ENCODE assay signal across 27 cellular contexts in genomic region chr11:24516658-24517057, GRCh38. TPM values are rescaled to one million over a fixed set of nuclear protein-coding genes. Genes with fewer than 3 reads are reported as not detected.
"Had no signal": no experiment of that assay in that cellular context is flagged by ENCODE, and none has a peak within 500 bp of the region (broad histone marks: within the 10 kb centered on the region; RNA-seq: fewer than 3 reads in every experiment).

No MANE protein-coding gene starts in this region.

- H3K36me3 Mint-ChIP-seq: T-cell had no signal

- H3K4me3 ChIP-seq: MG63 had no signal

- ATAC-seq: HepG2, Panc1, T-cell had no signal

- H3K27ac Mint-ChIP-seq: T-cell had no signal

- H3K27me3 ChIP-seq: MG63 had no signal

- H3K4me3 Mint-ChIP-seq: T-cell had no signal

- H3K27me3 Mint-ChIP-seq: T-cell had no signal

- DNase-seq: IMR-90; Karpas-422; KG1; MG63; NCI-H1092; NCI-H1105 treated with DMSO at 0.1 percent for 48 hours; NCI-H1417 treated with DMSO at 0.1 percent for 48 hours; NCI-H146; NCI-H1694 treated with DMSO at 0.1 percent for 48 hours; NCI-H1930; NCI-H2081; NCI-H2171; NCI-H345; NCI-H446 treated with DMSO at 0.1 percent for 48 hours; NCI-H510A treated with DMSO at 0.1 percent for 48 hours; NCI-H526 treated with DMSO at 0.1 percent for 48 hours; NCI-H774; NK-92 treated with Interleukin-12 subunit alpha and Interleukin-12 subunit beta, amount 100 ng/mL, for 24 hours; OCI-M1; SHP77; SK-N-SH; SW 1271; T-cell had no signal

- H3K4me1 Mint-ChIP-seq: T-cell had no signal

- FAIRE-seq: HepG2 had no signal

- H3K36me3 ChIP-seq: MG63 had no signal

- H3K9me3 ChIP-seq: MG63, SK-N-SH had no signal

- H3K27ac ChIP-seq: RWPE1 had no signal

RNA-seq across cellular contexts. Expression of gene LUZP2, which starts 19.8 kb away (rescaled TPM):
- total RNA-seq: HepG2, SK-MEL-5, T-cell had no signal
- polyA plus RNA-seq: HepG2 had no signal
